ENCODE assay signal across 1 cellular context in genomic region chr2:126660068-126660467, GRCh38.
TF ChIP-seq lines count a peak whose summit lies in the region.

No MANE protein-coding gene starts in this region.

TF ChIP-seq in GM12878, 131 proteins besides CTCF, POLR2A, EP300 and RAD21:
- TF ChIP-seq EGR1 (IDR thresholded peaks at IDR 0.05; ENCODE audit: borderline replicate concordance in 1 of 2, low read depth in 2 of 2, low read length in 2 of 2), result no peak
- TF ChIP-seq ZNF24 (IDR thresholded peaks at IDR 0.05), result no peak
- no peak for TF ChIP-seq USF1 (IDR thresholded peaks at IDR 0.05; ENCODE audit: borderline replicate concordance, extremely low read length, insufficient read depth, low read depth, low read length)
- TF ChIP-seq STAT3 (IDR thresholded peaks at IDR 0.05; ENCODE audit: low read depth, low read length), result no peak
- no peak for TF ChIP-seq ZNF217 (IDR thresholded peaks at IDR 0.05)
- no peak for TF ChIP-seq ATF7 (IDR thresholded peaks at IDR 0.05; ENCODE audit: low read depth)
- TF ChIP-seq HCFC1 (IDR thresholded peaks at IDR 0.05; ENCODE audit: low read length), result no peak
- TF ChIP-seq CBX5 (IDR thresholded peaks at IDR 0.05; ENCODE audit: low read depth), result no peak
- TF ChIP-seq NBN (IDR thresholded peaks at IDR 0.05), result no peak
- no peak for TF ChIP-seq SIX5 (IDR thresholded peaks at IDR 0.05; ENCODE audit: low read depth, low read length, severe bottlenecking)
- no peak for TF ChIP-seq MYC (IDR thresholded peaks at IDR 0.05; ENCODE audit: insufficient read depth, insufficient read length, insufficient replicate concordance, low read length, severe bottlenecking)
- TF ChIP-seq PAX8 (IDR thresholded peaks at IDR 0.05), result no peak
- TF ChIP-seq TAF1 (IDR thresholded peaks at IDR 0.05; ENCODE audit: borderline replicate concordance, low read depth, low read length), result no peak
- no peak for TF ChIP-seq HDAC6 (IDR thresholded peaks at IDR 0.05; ENCODE audit: unreplicated experiment)
- TF ChIP-seq BMI1 (IDR thresholded peaks at IDR 0.05; ENCODE audit: borderline replicate concordance), result no peak
- no peak for TF ChIP-seq HDGF (IDR thresholded peaks at IDR 0.05)
- no peak for TF ChIP-seq IRF4 (IDR thresholded peaks at IDR 0.05; ENCODE audit: low read depth, low read length)
- no peak for TF ChIP-seq TCF7 (IDR thresholded peaks at IDR 0.05; ENCODE audit: borderline replicate concordance)
- TF ChIP-seq NKRF (conservative IDR thresholded peaks at IDR 0.05), result no peak
- TF ChIP-seq IRF5 (IDR thresholded peaks at IDR 0.05; ENCODE audit: borderline replicate concordance), result no peak
